22 cellular contexts compared by ENCODE assay signal in the genomic region with DNA sequence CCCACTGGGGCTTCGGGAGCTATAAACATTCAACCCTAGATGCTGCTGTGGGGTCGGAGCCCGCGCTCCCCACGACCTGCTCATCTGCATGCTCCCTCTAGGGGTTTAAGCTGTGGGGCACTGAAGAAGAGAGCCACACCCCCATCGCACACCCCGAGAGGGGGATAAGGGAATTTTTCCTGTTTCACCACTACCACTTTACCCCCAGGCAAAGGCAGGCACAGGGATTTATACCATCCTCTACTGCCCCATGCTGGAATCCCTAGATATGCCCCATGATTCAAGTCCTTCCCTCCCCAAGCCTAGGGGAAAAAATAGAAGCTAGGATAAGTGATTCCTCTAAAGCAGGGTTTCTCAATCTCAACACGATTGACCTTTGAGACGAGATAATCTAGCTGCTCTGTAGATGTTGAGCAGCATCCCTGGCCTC. TPM values are rescaled to one million over a fixed set of nuclear protein-coding genes. Genes with fewer than 3 reads are reported as not detected.
"Had no signal": no experiment of that assay in that cellular context is flagged by ENCODE, and none has a peak within 500 bp of the region (broad histone marks: within the 10 kb centered on the region; RNA-seq: fewer than 3 reads in every experiment).

No MANE protein-coding gene starts in this region.

- H3K9me3 ChIP-seq: body of pancreas, colonic mucosa, tibial artery, uterus had no signal

- ATAC-seq: activated CD8-positive, alpha-beta T cell treated with anti-CD3 and anti-CD28 coated beads, Interleukin-2, amount 10 ng/mL, durations not matched to agents 7 days and 5 days; body of pancreas; left colon had no signal

- H3K9ac ChIP-seq: parathyroid adenoma had no signal

- H3K36me3 ChIP-seq: colonic mucosa, spleen, tibial artery, uterus had no signal

- H3K4me3 ChIP-seq: body of pancreas, colonic mucosa, lung, spleen, tibial artery, uterus had no signal

- H3K27me3 ChIP-seq: body of pancreas, colonic mucosa, spleen, uterus had no signal

- H2AFZ ChIP-seq: parathyroid adenoma had no signal

- H3K79me2 ChIP-seq: parathyroid adenoma had no signal

- FAIRE-seq: frontal cortex, islet of Langerhans had no signal

- DNase-seq: activated CD4-positive, alpha-beta T cell treated with anti-CD3 and anti-CD28 coated beads, Interleukin-2, amount 10 ng/mL, durations not matched to agents 7 days and 5 days; activated CD8-positive, alpha-beta T cell treated with anti-CD3 and anti-CD28 coated beads, Interleukin-2, amount 10 ng/mL, durations not matched to agents 7 days and 5 days; activated naive CD4-positive, alpha-beta T cell treated with Interleukin-2 at 50 U/mL for 16 hours; activated T-cell treated with anti-CD3 and anti-CD28 coated beads, Interleukin-2, amount 50 U/mL, for 24 hours; body of pancreas; colonic mucosa; erythroblast; head of caudate nucleus; left colon; spleen; stimulated activated naive CD4-positive, alpha-beta T cell; substantia nigra; T1000; tibial artery; uterus had no signal

- H3K27ac ChIP-seq: body of pancreas, colonic mucosa, parathyroid adenoma, spleen, tibial artery, uterus had no signal

- H3K4me1 ChIP-seq: body of pancreas, colonic mucosa, parathyroid adenoma, tibial artery, uterus had no signal

RNA-seq across cellular contexts. Expression of gene CCDC60, which starts 59.9 kb away (rescaled TPM):
- total RNA-seq: activated CD4-positive, alpha-beta T cell treated with anti-CD3 and anti-CD28 coated beads, Interleukin-2, amount 10 ng/mL, durations not matched to agents 7 days and 5 days; activated CD8-positive, alpha-beta T cell treated with anti-CD3 and anti-CD28 coated beads, Interleukin-2, amount 10 ng/mL, durations not matched to agents 7 days and 5 days; activated T-helper 2 cell treated with anti-CD3 and anti-CD28 coated beads, Interferon-gamma antibody, Interleukin-2, Interleukin-4, amounts not matched to agents 10 μg/mL and 5 μg/mL and 100 μg/mL, durations not matched to agents 14 hours and 24 hours and 36 hours; body of pancreas; frontal cortex; natural killer cell treated with Interleukin-12 subunit alpha and Interleukin-12 subunit beta and Interleukin-15 and Interleukin-18, amount 100 ng/mL, for 72 hours; spleen; T-helper 1 cell treated with Interleukin-12 subunit alpha and Interleukin-12 subunit beta and Interleukin-4 antibody, amounts not matched to agents 30 ng/mL and 1 ng/mL, for 36 hours had no signal
- polyA plus RNA-seq: spleen had no signal
